ENCODE assay signal across 31 cellular contexts in the genomic region with DNA sequence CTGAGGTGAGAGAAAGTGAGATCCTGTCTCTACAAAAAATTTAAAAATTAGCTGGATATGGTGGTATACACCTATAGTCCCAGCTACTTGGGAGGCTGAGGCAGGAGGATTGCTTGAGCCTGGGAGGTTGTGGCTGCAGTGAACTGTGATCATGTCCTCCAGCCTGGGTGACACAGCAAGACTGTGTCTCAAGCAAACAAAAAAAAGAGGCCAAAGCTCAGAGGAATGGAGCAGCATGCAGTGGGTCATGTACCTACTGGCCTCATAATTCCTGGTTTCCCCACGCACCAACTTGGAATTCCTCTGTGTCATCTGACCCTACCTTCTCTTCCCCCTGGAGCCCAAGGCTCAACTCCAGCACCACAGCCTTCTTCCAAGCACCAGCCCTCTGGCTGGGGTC.
"Had no signal": no experiment of that assay in that cellular context is flagged by ENCODE, and none has a peak within 500 bp of the region (broad histone marks: within the 10 kb centered on the region; RNA-seq: fewer than 3 reads in every experiment).

No MANE protein-coding gene starts in this region.

- H3K36me3 ChIP-seq: brain microvascular endothelial cell, esophagus muscularis mucosa, gastrocnemius medialis, WERI-Rb-1 had no signal

- H3K27ac ChIP-seq: brain microvascular endothelial cell, esophagus muscularis mucosa, foreskin keratinocyte, gastrocnemius medialis, WERI-Rb-1 had no signal

- DNase-seq: activated B cell treated with CpG ODN at 0.5 μM for 24 hours; activated CD4-positive, alpha-beta T cell treated with anti-CD3 and anti-CD28 coated beads for 48 hours; activated CD4-positive, alpha-beta T cell treated with anti-CD3 and anti-CD28 coated beads, Interleukin-2, amount 50 U/mL, for 1 hour; activated CD4-positive, alpha-beta T cell treated with anti-CD3 and anti-CD28 coated beads, Interleukin-2, amount 50 U/mL, for 48 hours; activated CD8-positive, alpha-beta memory T cell treated with anti-CD3 and anti-CD28 coated beads for 24 hours; activated CD8-positive, alpha-beta T cell treated with anti-CD3 and anti-CD28 coated beads for 36 hours; activated effector memory CD4-positive, alpha-beta T cell treated with Interleukin-2 at 50 U/mL for 16 hours; activated gamma-delta T cell treated with Interleukin-2 at 50 U/mL for 16 hours; activated naive CD4-positive, alpha-beta T cell treated with anti-CD3 and anti-CD28 coated beads, Interleukin-2, amount 50 U/mL, for 16 hours; activated naive CD4-positive, alpha-beta T cell treated with Interleukin-2 at 50 U/mL for 16 hours; activated T-cell treated with anti-CD3 and anti-CD28 coated beads, Interleukin-2, amount 50 U/mL, for 4 hours; amniotic stem cell; anterior cingulate cortex; brain microvascular endothelial cell; caudate nucleus; cortex of kidney; dermis blood vessel endothelial cell; effector CD4-positive, alpha-beta T cell; effector memory CD8-positive, alpha-beta T cell; erythroblast; gastrocnemius medialis; T-helper 1 cell; T-helper 17 cell; T1000; WERI-Rb-1 had no signal

- H3K27me3 ChIP-seq: brain microvascular endothelial cell, esophagus muscularis mucosa, foreskin keratinocyte, gastrocnemius medialis had no signal

- H3K4me1 ChIP-seq: gastrocnemius medialis had no signal

- ATAC-seq: activated CD4-positive, CD25-positive, alpha-beta regulatory T cell treated with anti-CD3 and anti-CD28 coated beads, Interleukin-2, amount 50 U/mL, for 24 hours; activated CD8-positive, alpha-beta T cell treated with anti-CD3 and anti-CD28 coated beads for 36 hours; activated T-cell treated with anti-CD3 and anti-CD28 coated beads, Interleukin-2, amount 50 U/mL, for 4 hours; activated T-helper 17 cell treated with anti-CD3 and anti-CD28 coated beads, Interleukin-2, amount 50 U/mL, for 72 hours; effector memory CD8-positive, alpha-beta T cell; foreskin keratinocyte; gastrocnemius medialis; T-helper 17 cell had no signal

- H3K9me3 ChIP-seq: esophagus muscularis mucosa, gastrocnemius medialis had no signal

- FAIRE-seq: astrocyte, colon had no signal

- H3K4me3 ChIP-seq: esophagus muscularis mucosa, gastrocnemius medialis had no signal
